Comparison of ENCODE assay signal across 9 cellular contexts in the genomic region with DNA sequence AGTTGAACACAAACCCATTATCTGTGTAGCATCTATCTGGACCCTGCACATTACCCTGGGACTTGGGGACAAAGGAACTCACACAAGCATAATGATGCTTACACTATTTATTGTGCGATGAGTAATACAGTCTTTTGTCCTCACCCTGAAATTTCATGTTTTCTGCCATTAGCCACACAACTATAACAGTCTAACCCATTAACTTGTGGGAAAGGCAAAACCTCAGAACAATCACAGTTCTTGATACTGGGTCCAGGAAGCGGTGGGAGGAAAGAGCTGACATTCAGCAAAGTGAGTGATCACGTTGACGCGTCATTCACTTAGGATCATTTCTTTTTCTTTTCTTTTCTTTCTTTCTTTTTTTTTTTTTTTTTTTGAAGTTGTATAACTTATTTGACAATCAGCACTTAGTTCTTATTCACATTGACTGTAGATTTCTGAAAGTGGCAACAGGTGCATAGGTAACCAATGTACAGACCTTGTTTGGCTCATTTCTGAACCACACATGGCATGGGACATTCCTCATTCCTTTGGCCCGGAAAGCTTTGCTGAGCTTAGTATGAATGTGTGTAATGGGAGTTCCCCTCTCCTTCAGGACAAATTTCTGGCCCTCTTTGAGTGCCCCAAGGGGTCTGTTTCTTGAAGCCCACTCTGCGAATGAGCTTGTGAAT.
DNase-seq lines count a peak whose midpoint lies in the region; ATAC-seq and TF ChIP-seq lines count a peak whose summit lies in the region.
"Had no signal": no experiment of that assay in that cellular context is flagged by ENCODE, and none has a peak within 500 bp of the region (broad histone marks: within the 10 kb centered on the region; RNA-seq: fewer than 3 reads in every experiment).

No MANE protein-coding gene starts in this region.

- peak overlapping the region; percentile 86 for H3K27ac Mint-ChIP-seq in activated CD8-positive, alpha-beta T cell treated with anti-CD3 and anti-CD28 coated beads for 36 hours
- no peak overlapping the region for H3K27ac Mint-ChIP-seq in activated CD8-positive, alpha-beta T cell treated with anti-CD3 and anti-CD28 coated beads, Interleukin-2, amount 10 ng/mL, durations not matched to agents 7 days and 5 days
- peak overlapping the region; percentile 91 for H3K27ac Mint-ChIP-seq in stimulated activated effector memory CD8-positive, alpha-beta T cell treated with anti-CD3 and anti-CD28 coated beads, Interleukin-12 subunit alpha, Interleukin-12 subunit beta, amount 100 ng/mL, for 72 hours

- no peaks in the 10 kb centered on the region for H3K27me3 ChIP-seq in psoas muscle (ENCODE audit: insufficient read depth in 3 of 3, low read length in 2 of 3)

- no peak overlapping the region for H3K27ac ChIP-seq in psoas muscle

- H3K4me3 ChIP-seq in psoas muscle, result no peak overlapping the region

- H3K27me3 Mint-ChIP-seq in activated CD8-positive, alpha-beta T cell treated with anti-CD3 and anti-CD28 coated beads for 36 hours, result peaks cover 2% of the 10 kb centered on the region
- H3K27me3 Mint-ChIP-seq in activated CD8-positive, alpha-beta T cell treated with anti-CD3 and anti-CD28 coated beads, Interleukin-2, amount 10 ng/mL, durations not matched to agents 7 days and 5 days (ENCODE audit: low read depth), result no peaks in the 10 kb centered on the region

- no peak for TF ChIP-seq CTCF in activated CD8-positive, alpha-beta T cell treated with anti-CD3 and anti-CD28 coated beads for 36 hours (IDR thresholded peaks at IDR 0.05)
- TF ChIP-seq CTCF in psoas muscle (IDR thresholded peaks at IDR 0.05), result no peak

- H3K36me3 ChIP-seq in psoas muscle (ENCODE audit: insufficient read depth in 1 of 2, low read depth in 1 of 2), result no peaks in the 10 kb centered on the region

- ATAC-seq in activated CD8-positive, alpha-beta T cell treated with anti-CD3 and anti-CD28 coated beads for 36 hours, result peak; percentile 48
- ATAC-seq in activated CD8-positive, alpha-beta T cell treated with anti-CD3 and anti-CD28 coated beads, Interleukin-2, amount 10 ng/mL, durations not matched to agents 7 days and 5 days, result no peak
- ATAC-seq in HG02759 (IDR thresholded peaks at IDR 0.05; ENCODE audit: unreplicated experiment) (peak; percentile 43), psoas muscle (no peak), left colon (no peak)
- ATAC-seq in stimulated activated effector memory CD8-positive, alpha-beta T cell treated with anti-CD3 and anti-CD28 coated beads, Interleukin-12 subunit alpha, Interleukin-12 subunit beta, amount 100 ng/mL, for 72 hours, result peak; percentile 76

- POLR2A ChIA-PET in activated CD8-positive, alpha-beta T cell treated with anti-CD3 and anti-CD28 coated beads for 36 hours (lab: Charles Lee), result no interaction called here
- POLR2A ChIA-PET in activated CD8-positive, alpha-beta T cell treated with anti-CD3 and anti-CD28 coated beads, Interleukin-2, amount 10 ng/mL, durations not matched to agents 7 days and 5 days (lab: Charles Lee), result no interaction called here

- H3K36me3 Mint-ChIP-seq in activated CD8-positive, alpha-beta T cell treated with anti-CD3 and anti-CD28 coated beads for 36 hours (ENCODE audit: low read depth), result no peaks in the 10 kb centered on the region
- H3K36me3 Mint-ChIP-seq in activated CD8-positive, alpha-beta T cell treated with anti-CD3 and anti-CD28 coated beads, Interleukin-2, amount 10 ng/mL, durations not matched to agents 7 days and 5 days (ENCODE audit: low read depth), result no peaks in the 10 kb centered on the region
- H3K36me3 Mint-ChIP-seq in stimulated activated effector memory CD8-positive, alpha-beta T cell treated with anti-CD3 and anti-CD28 coated beads, Interleukin-12 subunit alpha, Interleukin-12 subunit beta, amount 100 ng/mL, for 72 hours, result peaks cover 5% of the 10 kb centered on the region

- CTCF ChIA-PET in activated CD8-positive, alpha-beta T cell treated with anti-CD3 and anti-CD28 coated beads for 36 hours (lab: Charles Lee), result interaction anchor here (0.9 kb wide), 1 partner anchor 10 kb away, joined by 3 read pairs; no protein-coding TSS in a partner anchor
- CTCF ChIA-PET in activated CD8-positive, alpha-beta T cell treated with anti-CD3 and anti-CD28 coated beads, Interleukin-2, amount 10 ng/mL, durations not matched to agents 7 days and 5 days (lab: Charles Lee), result interaction anchor here (1.0 kb wide), 1 partner anchor 466 kb away, joined by 3 read pairs; no protein-coding TSS in a partner anchor

- intact Hi-C loops in activated CD8-positive, alpha-beta T cell treated with anti-CD3 and anti-CD28 coated beads for 36 hours (cut with micrococcal nuclease), result loop anchor here (5.0 kb wide), 1 partner anchor 253 kb away; no protein-coding TSS in a partner anchor
- intact Hi-C loops in psoas muscle (cut with DNase I) (no loop called here), left colon (cut with DNase I, micrococcal nuclease) (no loop called here)

- H3K4me3 Mint-ChIP-seq in activated CD8-positive, alpha-beta T cell treated with anti-CD3 and anti-CD28 coated beads for 36 hours, result peak overlapping the region; percentile 50
- no peak overlapping the region for H3K4me3 Mint-ChIP-seq in activated CD8-positive, alpha-beta T cell treated with anti-CD3 and anti-CD28 coated beads, Interleukin-2, amount 10 ng/mL, durations not matched to agents 7 days and 5 days
- H3K4me3 Mint-ChIP-seq in stimulated activated effector memory CD8-positive, alpha-beta T cell treated with anti-CD3 and anti-CD28 coated beads, Interleukin-12 subunit alpha, Interleukin-12 subunit beta, amount 100 ng/mL, for 72 hours, result peak overlapping the region; percentile 69

- WGBS in psoas muscle, 3 donors, result 72 to 85% (median 74%) methylated on average over 7 of the region's 7 CpGs

- peak; percentile 70 for DNase-seq in activated CD8-positive, alpha-beta T cell treated with anti-CD3 and anti-CD28 coated beads for 36 hours
- DNase-seq in activated CD8-positive, alpha-beta T cell treated with anti-CD3 and anti-CD28 coated beads, Interleukin-2, amount 10 ng/mL, durations not matched to agents 7 days and 5 days, result no peak
- DNase-seq in RPMI7951 (ENCODE audit: low read depth) (peak; percentile 54), psoas muscle (no peak), left colon (no peak), GM19240 (ENCODE audit: insufficient read length, low spot score) (no peak)
- no peak for DNase-seq in stimulated activated effector memory CD8-positive, alpha-beta T cell treated with anti-CD3 and anti-CD28 coated beads, Interleukin-12 subunit alpha, Interleukin-12 subunit beta, amount 100 ng/mL, for 72 hours (ENCODE audit: low spot score in 2 of 2)
- DNase-seq: mesendoderm had no signal

- no peaks in the 10 kb centered on the region for H3K9me3 ChIP-seq in psoas muscle

- H3K9me3 Mint-ChIP-seq in activated CD8-positive, alpha-beta T cell treated with anti-CD3 and anti-CD28 coated beads for 36 hours, result no peaks in the 10 kb centered on the region
- H3K9me3 Mint-ChIP-seq in activated CD8-positive, alpha-beta T cell treated with anti-CD3 and anti-CD28 coated beads, Interleukin-2, amount 10 ng/mL, durations not matched to agents 7 days and 5 days (ENCODE audit: insufficient read depth), result no peaks in the 10 kb centered on the region
- no peaks in the 10 kb centered on the region for H3K9me3 Mint-ChIP-seq in stimulated activated effector memory CD8-positive, alpha-beta T cell treated with anti-CD3 and anti-CD28 coated beads, Interleukin-12 subunit alpha, Interleukin-12 subunit beta, amount 100 ng/mL, for 72 hours

- H3K4me1 Mint-ChIP-seq in activated CD8-positive, alpha-beta T cell treated with anti-CD3 and anti-CD28 coated beads for 36 hours (ENCODE audit: low read depth), result peaks cover 38% of the 10 kb centered on the region
- H3K4me1 Mint-ChIP-seq in activated CD8-positive, alpha-beta T cell treated with anti-CD3 and anti-CD28 coated beads, Interleukin-2, amount 10 ng/mL, durations not matched to agents 7 days and 5 days (ENCODE audit: low read depth), result peaks cover 12% of the 10 kb centered on the region
- H3K4me1 Mint-ChIP-seq in stimulated activated effector memory CD8-positive, alpha-beta T cell treated with anti-CD3 and anti-CD28 coated beads, Interleukin-12 subunit alpha, Interleukin-12 subunit beta, amount 100 ng/mL, for 72 hours, result peaks cover 27% of the 10 kb centered on the region

- no peaks in the 10 kb centered on the region for H3K4me1 ChIP-seq in psoas muscle

Comparison
In these comparisons a context has a peak if more than half of its experiments do, and no peak if none do; other contexts are left out.
1. ATAC-seq: peak in activated CD8-positive, alpha-beta T cell treated with anti-CD3 and anti-CD28 coated beads for 36 hours (single experiment), HG02759 (single experiment) and stimulated activated effector memory CD8-positive, alpha-beta T cell treated with anti-CD3 and anti-CD28 coated beads, Interleukin-12 subunit alpha, Interleukin-12 subunit beta, amount 100 ng/mL, for 72 hours (single experiment); none in activated CD8-positive, alpha-beta T cell treated with anti-CD3 and anti-CD28 coated beads, Interleukin-2, amount 10 ng/mL, durations not matched to agents 7 days and 5 days (single experiment), psoas muscle (0 of 4) and left colon (single experiment).
2. DNase-seq: peak in activated CD8-positive, alpha-beta T cell treated with anti-CD3 and anti-CD28 coated beads for 36 hours (single experiment) and RPMI7951 (single experiment); none in activated CD8-positive, alpha-beta T cell treated with anti-CD3 and anti-CD28 coated beads, Interleukin-2, amount 10 ng/mL, durations not matched to agents 7 days and 5 days (single experiment), stimulated activated effector memory CD8-positive, alpha-beta T cell treated with anti-CD3 and anti-CD28 coated beads, Interleukin-12 subunit alpha, Interleukin-12 subunit beta, amount 100 ng/mL, for 72 hours (0 of 2), psoas muscle (0 of 2), left colon (0 of 2) and GM19240 (single experiment).